ENCODE assay signal across 1 cellular context in genomic region chr17:32487460-32488176, GRCh38.
TF ChIP-seq lines count a peak whose summit lies in the region.

No MANE protein-coding gene starts in this region.

TF ChIP-seq in HepG2, 621 proteins besides CTCF, POLR2A, EP300 and RAD21 (continued from another document and continues in another):
- TF ChIP-seq IKZF5 (CRISPR knock-in tag; IDR thresholded peaks at IDR 0.05), result no peak
- TF ChIP-seq ZNF280B (CRISPR knock-in tag; IDR thresholded peaks at IDR 0.05; ENCODE audit: borderline replicate concordance), result no peak
- TF ChIP-seq KAT7 (CRISPR knock-in tag; IDR thresholded peaks at IDR 0.05; ENCODE audit: borderline replicate concordance), result 0 out of 2 replicates have a peak, but pooled peaks have one; percentile 37
- TF ChIP-seq ZNF546 (CRISPR knock-in tag; conservative IDR thresholded peaks at IDR 0.05), result no peak
- TF ChIP-seq ZNF34 (CRISPR knock-in tag; IDR thresholded peaks at IDR 0.05; ENCODE audit: borderline replicate concordance), result no peak
- no peak for TF ChIP-seq ZFP1 (CRISPR knock-in tag; IDR thresholded peaks at IDR 0.05)
- no peak for TF ChIP-seq ZNF773 (CRISPR knock-in tag; IDR thresholded peaks at IDR 0.05; ENCODE audit: borderline replicate concordance)
- TF ChIP-seq ZNF597 (CRISPR knock-in tag; IDR thresholded peaks at IDR 0.05), result no peak
- TF ChIP-seq RFXAP (CRISPR knock-in tag; IDR thresholded peaks at IDR 0.05; ENCODE audit: borderline replicate concordance), result no peak
- TF ChIP-seq ZBTB34 (CRISPR knock-in tag; IDR thresholded peaks at IDR 0.05), result no peak
- TF ChIP-seq ZNF629 (CRISPR knock-in tag; conservative IDR thresholded peaks at IDR 0.05), result no peak
- TF ChIP-seq FIP1L1 (IDR thresholded peaks at IDR 0.05; ENCODE audit: borderline replicate concordance, insufficient read depth, low read depth, low read length), result no peak
- no peak for TF ChIP-seq ZMYM3 (CRISPR knock-in tag; IDR thresholded peaks at IDR 0.05)
- no peak for TF ChIP-seq MLXIP (CRISPR knock-in tag; IDR thresholded peaks at IDR 0.05; ENCODE audit: borderline replicate concordance)
- no peak for TF ChIP-seq PRPF4 (IDR thresholded peaks at IDR 0.05; ENCODE audit: low read depth, low read length, poor library complexity, severe bottlenecking)
- no peak for TF ChIP-seq ARID2 (CRISPR knock-in tag; IDR thresholded peaks at IDR 0.05; ENCODE audit: borderline replicate concordance)
- TF ChIP-seq ZSCAN25 (CRISPR knock-in tag; IDR thresholded peaks at IDR 0.05), result no peak; the same call in none of the 2 replicates
- TF ChIP-seq ZNF20 (CRISPR knock-in tag; IDR thresholded peaks at IDR 0.05), result no peak
- no peak for TF ChIP-seq ZNF776 (CRISPR knock-in tag; IDR thresholded peaks at IDR 0.05)
- TF ChIP-seq ZNF121 (CRISPR knock-in tag; IDR thresholded peaks at IDR 0.05), result no peak
- no peak for TF ChIP-seq ETS1 (CRISPR knock-in tag; IDR thresholded peaks at IDR 0.05)
- no peak for TF ChIP-seq ZNF609 (CRISPR knock-in tag; IDR thresholded peaks at IDR 0.05; ENCODE audit: borderline replicate concordance)
- no peak for TF ChIP-seq SNAPC2 (CRISPR knock-in tag; IDR thresholded peaks at IDR 0.05)
- TF ChIP-seq ZNF430 (CRISPR knock-in tag; IDR thresholded peaks at IDR 0.05), result no peak
- no peak; the same call in 1 of the 2 replicates for TF ChIP-seq MAZ (IDR thresholded peaks at IDR 0.05; ENCODE audit: borderline replicate concordance, low read depth, low read length)
- TF ChIP-seq MAZ (CRISPR knock-in tag; IDR thresholded peaks at IDR 0.05; ENCODE audit: low read depth), result 0 out of 2 replicates have a peak, but pooled peaks have one; percentile 28
- 0 out of 2 replicates have a peak, but pooled peaks have one; percentile 25 for TF ChIP-seq ZNF607 (CRISPR knock-in tag; IDR thresholded peaks at IDR 0.05; ENCODE audit: borderline replicate concordance)
- no peak for TF ChIP-seq PREB (CRISPR knock-in tag; IDR thresholded peaks at IDR 0.05)
- no peak for TF ChIP-seq TAF1 (CRISPR knock-in tag; IDR thresholded peaks at IDR 0.05)
- no peak for TF ChIP-seq SIN3B (IDR thresholded peaks at IDR 0.05; ENCODE audit: low read length)
- no peak for TF ChIP-seq CENPT (CRISPR knock-in tag; IDR thresholded peaks at IDR 0.05; ENCODE audit: low read depth)
- TF ChIP-seq ZNF251 (CRISPR knock-in tag; IDR thresholded peaks at IDR 0.05), result no peak
- no peak for TF ChIP-seq GATAD1 (CRISPR knock-in tag; IDR thresholded peaks at IDR 0.05)
- TF ChIP-seq UBTF (CRISPR knock-in tag; IDR thresholded peaks at IDR 0.05), result peak; percentile 42
